In the genomic region with DNA sequence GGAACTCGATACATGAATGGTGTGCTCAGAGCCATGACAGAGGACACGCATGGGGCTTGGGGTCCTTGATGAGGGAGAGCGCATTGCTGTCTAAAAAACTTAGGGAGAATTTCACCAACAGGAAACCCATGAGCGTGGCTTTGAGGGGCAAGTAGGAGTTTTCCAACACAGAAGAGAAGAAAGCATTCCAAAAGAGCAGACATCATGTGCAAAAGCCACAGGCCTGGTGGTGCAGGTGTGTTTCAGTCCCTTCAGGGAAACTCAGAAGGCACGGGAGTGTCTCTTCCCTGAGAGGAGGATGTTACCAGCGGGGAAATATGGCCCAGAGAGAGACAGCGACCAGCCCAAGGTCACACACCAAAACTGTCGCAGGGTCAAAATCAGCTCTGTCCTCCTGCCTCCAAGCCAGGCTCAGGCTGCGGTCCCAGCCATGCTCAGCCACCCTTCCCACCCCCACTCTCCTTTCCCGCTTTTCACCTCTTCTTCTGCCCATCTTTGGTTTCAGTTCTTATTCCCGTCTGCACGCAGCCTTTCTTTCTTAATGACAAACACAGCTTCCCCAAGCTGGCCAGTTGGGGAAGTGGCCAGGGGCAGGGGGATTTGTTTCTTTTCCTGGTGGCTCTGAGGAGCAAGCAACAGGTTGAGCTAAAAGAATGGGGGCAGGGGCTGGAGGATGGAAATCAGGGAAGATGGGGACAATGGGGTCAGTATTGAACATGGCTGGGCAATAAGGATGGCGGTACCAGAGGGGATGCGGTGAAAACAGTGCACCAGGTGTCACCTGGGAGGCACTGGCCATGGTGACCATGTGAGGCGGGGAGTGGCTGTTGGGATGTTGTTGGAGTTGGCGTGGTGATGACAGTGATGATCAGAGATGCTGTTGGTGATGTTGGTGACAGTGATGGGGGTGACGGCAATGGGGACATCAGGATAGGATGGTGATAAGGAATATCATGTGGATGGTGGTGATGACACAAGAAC, we compare ENCODE assay signal across 9 cellular contexts. TPM values are rescaled to one million over a fixed set of nuclear protein-coding genes. Genes with fewer than 3 reads are reported as not detected.
DNase-seq lines count a peak whose midpoint lies in the region; ATAC-seq and TF ChIP-seq lines count a peak whose summit lies in the region.
"Had no signal": no experiment of that assay in that cellular context is flagged by ENCODE, and none has a peak within 500 bp of the region (broad histone marks: within the 10 kb centered on the region; RNA-seq: fewer than 3 reads in every experiment).

No MANE protein-coding gene starts in this region.

- H3K4me3 Mint-ChIP-seq in CD8-positive, alpha-beta T cell = peak overlapping the region; percentile 82
- H3K4me3 Mint-ChIP-seq in IgD-negative memory B cell = peak overlapping the region; percentile 91 to 100 (median 96)
- H3K4me3 Mint-ChIP-seq in activated T-helper 2 cell treated with anti-CD3 and anti-CD28 coated beads, Interferon-gamma antibody, Interleukin-2, Interleukin-4, amounts not matched to agents 10 μg/mL and 5 μg/mL and 100 μg/mL, durations not matched to agents 14 hours and 24 hours and 36 hours (ENCODE audit: low read depth) = peak overlapping the region; percentile 70
- peak overlapping the region; percentile 82 to 99 (median 96) for H3K4me3 Mint-ChIP-seq in naive thymus-derived CD4-positive, alpha-beta T cell

- no peaks in the 10 kb centered on the region for H3K27me3 ChIP-seq in CD8-positive, alpha-beta T cell (ENCODE audit: insufficient read depth, low read length)
- H3K27me3 ChIP-seq in naive thymus-derived CD4-positive, alpha-beta T cell (ENCODE audit: control insufficient read depth in 2 of 2, insufficient read depth in 2 of 2, low read length in 2 of 2) = no peaks in the 10 kb centered on the region
- no peaks in the 10 kb centered on the region for H3K27me3 ChIP-seq in mesendoderm (ENCODE audit: insufficient read depth, low read length, poor library complexity)

- H3K79me1 ChIP-seq in mesendoderm (ENCODE audit: low read length) = no peaks in the 10 kb centered on the region

- WGBS in mesendoderm (ENCODE audit: extremely low coverage, insufficient coverage, low lambda C conversion rate) = no CpG with 5 or more reads among the region's 17 CpGs

- H3K36me3 Mint-ChIP-seq in CD8-positive, alpha-beta T cell = peaks cover 61% of the 10 kb centered on the region
- H3K36me3 Mint-ChIP-seq in IgD-negative memory B cell = peaks cover 19% of the 10 kb centered on the region
- peaks cover 53% of the 10 kb centered on the region for H3K36me3 Mint-ChIP-seq in activated T-helper 2 cell treated with anti-CD3 and anti-CD28 coated beads, Interferon-gamma antibody, Interleukin-2, Interleukin-4, amounts not matched to agents 10 μg/mL and 5 μg/mL and 100 μg/mL, durations not matched to agents 14 hours and 24 hours and 36 hours (ENCODE audit: low read depth)
- peaks cover 0 to 48% (median 15%) of the 10 kb centered on the region in 5 donors for H3K36me3 Mint-ChIP-seq in naive thymus-derived CD4-positive, alpha-beta T cell

- no peak for ATAC-seq in CD8-positive, alpha-beta T cell
- ATAC-seq in naive thymus-derived CD4-positive, alpha-beta T cell = no peak
- no peak for ATAC-seq in GM19397 (IDR thresholded peaks at IDR 0.05; ENCODE audit: unreplicated experiment)

- no peak overlapping the region for H4K8ac ChIP-seq in mesendoderm (ENCODE audit: low read depth, low read length)

- no peak overlapping the region for H2AK5ac ChIP-seq in mesendoderm (ENCODE audit: low read length)

- H3K4ac ChIP-seq in mesendoderm (ENCODE audit: low read depth, low read length) = no peak overlapping the region

- no peak overlapping the region for H3K4me2 ChIP-seq in mesendoderm (ENCODE audit: low read length)

- peaks cover 99% of the 10 kb centered on the region for H3K4me1 Mint-ChIP-seq in CD8-positive, alpha-beta T cell (ENCODE audit: low read depth)
- peaks cover 66 to 91% (median 90%) of the 10 kb centered on the region in 3 donors for H3K4me1 Mint-ChIP-seq in IgD-negative memory B cell
- peaks cover 94% of the 10 kb centered on the region for H3K4me1 Mint-ChIP-seq in activated T-helper 2 cell treated with anti-CD3 and anti-CD28 coated beads, Interferon-gamma antibody, Interleukin-2, Interleukin-4, amounts not matched to agents 10 μg/mL and 5 μg/mL and 100 μg/mL, durations not matched to agents 14 hours and 24 hours and 36 hours (ENCODE audit: low read depth)
- peaks cover 70 to 100% (median 97%) of the 10 kb centered on the region in 7 donors for H3K4me1 Mint-ChIP-seq in naive thymus-derived CD4-positive, alpha-beta T cell

- no peak overlapping the region for H3K9ac ChIP-seq in mesendoderm (ENCODE audit: low read length)

- peaks cover 3% of the 10 kb centered on the region for H3K36me3 ChIP-seq in CD8-positive, alpha-beta T cell (ENCODE audit: insufficient read depth, low read length)
- H3K36me3 ChIP-seq in naive thymus-derived CD4-positive, alpha-beta T cell (ENCODE audit: control insufficient read depth in 2 of 3, insufficient read depth in 3 of 3, low read length in 3 of 3) = peaks cover 0 to 22% (median under 1%) of the 10 kb centered on the region in 3 experiments
- H3K36me3 ChIP-seq in mesendoderm (ENCODE audit: control insufficient read depth, insufficient read depth, low read length) = no peaks in the 10 kb centered on the region

- H3K9me3 Mint-ChIP-seq in CD8-positive, alpha-beta T cell = no peaks in the 10 kb centered on the region
- H3K9me3 Mint-ChIP-seq in IgD-negative memory B cell = no peaks in the 10 kb centered on the region
- no peaks in the 10 kb centered on the region for H3K9me3 Mint-ChIP-seq in activated T-helper 2 cell treated with anti-CD3 and anti-CD28 coated beads, Interferon-gamma antibody, Interleukin-2, Interleukin-4, amounts not matched to agents 10 μg/mL and 5 μg/mL and 100 μg/mL, durations not matched to agents 14 hours and 24 hours and 36 hours
- H3K9me3 Mint-ChIP-seq in naive thymus-derived CD4-positive, alpha-beta T cell = no peaks in the 10 kb centered on the region

- peak overlapping the region; percentile 31 for H3K4me3 ChIP-seq in CD8-positive, alpha-beta T cell (ENCODE audit: low read depth, low read length)
- H3K4me3 ChIP-seq in naive thymus-derived CD4-positive, alpha-beta T cell (ENCODE audit: low read length) = peak overlapping the region; percentile 50
- H3K4me3 ChIP-seq in mesendoderm (ENCODE audit: low read length) = no peak overlapping the region

- no peak overlapping the region for H3K23ac ChIP-seq in mesendoderm (ENCODE audit: low read length)

- no peaks in the 10 kb centered on the region for H3K9me3 ChIP-seq in CD8-positive, alpha-beta T cell (ENCODE audit: low read length)
- H3K9me3 ChIP-seq in naive thymus-derived CD4-positive, alpha-beta T cell (ENCODE audit: control insufficient read depth in 2 of 3, low read length in 3 of 3) = no peaks in the 10 kb centered on the region

- H4K5ac ChIP-seq in mesendoderm (ENCODE audit: low read length) = no peak overlapping the region

- peak overlapping the region; percentile 72 for H3K27ac ChIP-seq in CD8-positive, alpha-beta T cell (ENCODE audit: low read depth, low read length)
- peak overlapping the region; percentile 98 for H3K27ac ChIP-seq in naive thymus-derived CD4-positive, alpha-beta T cell (ENCODE audit: low read depth, low read length)
- no peak overlapping the region for H3K27ac ChIP-seq in mesendoderm (ENCODE audit: low read depth, low read length)

- no peak overlapping the region for H3K18ac ChIP-seq in mesendoderm (ENCODE audit: low read length)

- no peak overlapping the region for H3K56ac ChIP-seq in mesendoderm (ENCODE audit: low read length)

- H2BK15ac ChIP-seq in mesendoderm (replicated peaks; ENCODE audit: low read depth) = no peak overlapping the region

- no peak overlapping the region for H2BK120ac ChIP-seq in mesendoderm (ENCODE audit: low read depth, low read length)

- POLR2A ChIA-PET in CD8-positive, alpha-beta T cell (lab: Charles Lee) = interaction anchor here (0.6 to 15.1 kb wide), 4 partner anchors 10 to 28 kb away, joined by 3 to 326 read pairs (median 5); a partner anchor contains a TSS
- POLR2A ChIA-PET in naive thymus-derived CD4-positive, alpha-beta T cell (lab: Charles Lee) = interaction anchor here (31.3 to 42.4 kb wide), 2 partner anchors 8 to 9 kb away, joined by 1281 read pairs; a partner anchor contains a TSS

- no peak for DNase-seq in CD8-positive, alpha-beta T cell
- no peak for DNase-seq in activated T-helper 2 cell treated with anti-CD3 and anti-CD28 coated beads, Interferon-gamma antibody, Interleukin-2, Interleukin-4, amounts not matched to agents 10 μg/mL and 5 μg/mL and 100 μg/mL, durations not matched to agents 14 hours and 24 hours and 36 hours (ENCODE audit: low spot score)
- DNase-seq in naive thymus-derived CD4-positive, alpha-beta T cell = no peak
- no peak for DNase-seq in SKM-1 treated with dmso at 0.1 percent for 144 hours (lab: John Stamatoyannopoulos, UW; ENCODE audit: unreplicated experiment)
- no peak for DNase-seq in NCI-H1417 treated with DMSO at 0.1 percent for 48 hours (lab: John Stamatoyannopoulos, UW)
- no peak for DNase-seq in mesendoderm
- DNase-seq: NCI-H1048 had no signal

- peaks cover 98% of the 10 kb centered on the region for H3K4me1 ChIP-seq in CD8-positive, alpha-beta T cell (ENCODE audit: insufficient read depth, low read length)
- peaks cover 97 to 98% of the 10 kb centered on the region in 2 donors for H3K4me1 ChIP-seq in naive thymus-derived CD4-positive, alpha-beta T cell (ENCODE audit: control insufficient read depth in 2 of 2, insufficient read depth in 2 of 2, low read length in 2 of 2)
- no peaks in the 10 kb centered on the region for H3K4me1 ChIP-seq in mesendoderm (ENCODE audit: control insufficient read depth, low read depth, low read length)

- no peaks in the 10 kb centered on the region for H3K79me2 ChIP-seq in mesendoderm (ENCODE audit: control insufficient read depth, insufficient read depth, low read length)

- H3K27me3 Mint-ChIP-seq in CD8-positive, alpha-beta T cell (ENCODE audit: low read depth) = no peaks in the 10 kb centered on the region
- H3K27me3 Mint-ChIP-seq in IgD-negative memory B cell = no peaks in the 10 kb centered on the region
- H3K27me3 Mint-ChIP-seq in activated T-helper 2 cell treated with anti-CD3 and anti-CD28 coated beads, Interferon-gamma antibody, Interleukin-2, Interleukin-4, amounts not matched to agents 10 μg/mL and 5 μg/mL and 100 μg/mL, durations not matched to agents 14 hours and 24 hours and 36 hours (ENCODE audit: low read depth) = no peaks in the 10 kb centered on the region
- H3K27me3 Mint-ChIP-seq in naive thymus-derived CD4-positive, alpha-beta T cell = no peaks in the 10 kb centered on the region

- CTCF ChIA-PET in CD8-positive, alpha-beta T cell (lab: Charles Lee) = interaction anchor here (0.8 to 27.7 kb wide), 5 partner anchors 10 to 54 kb away, joined by 3 to 338 read pairs (median 10); a partner anchor contains a TSS
- CTCF ChIA-PET in naive thymus-derived CD4-positive, alpha-beta T cell (lab: Charles Lee) = interaction anchor here (0.9 to 12.1 kb wide), 5 partner anchors 10 to 32 kb away, joined by 3 to 133 read pairs (median 17); a partner anchor contains a TSS

- TF ChIP-seq CTCF in CD8-positive, alpha-beta T cell (IDR thresholded peaks at IDR 0.05) = no peak

- H2BK5ac ChIP-seq in mesendoderm (ENCODE audit: low read length) = no peak overlapping the region

- peak overlapping the region; percentile 99 for H3K27ac Mint-ChIP-seq in CD8-positive, alpha-beta T cell
- peak overlapping the region; percentile 92 to 98 (median 97) for H3K27ac Mint-ChIP-seq in IgD-negative memory B cell
- peak overlapping the region; percentile 96 for H3K27ac Mint-ChIP-seq in activated T-helper 2 cell treated with anti-CD3 and anti-CD28 coated beads, Interferon-gamma antibody, Interleukin-2, Interleukin-4, amounts not matched to agents 10 μg/mL and 5 μg/mL and 100 μg/mL, durations not matched to agents 14 hours and 24 hours and 36 hours
- peak overlapping the region; percentile 90 to 100 (median 97) for H3K27ac Mint-ChIP-seq in naive thymus-derived CD4-positive, alpha-beta T cell

- intact Hi-C loops in CD8-positive, alpha-beta T cell (cut with DNase I, micrococcal nuclease) = no loop called here
- intact Hi-C loops in activated T-helper 2 cell treated with anti-CD3 and anti-CD28 coated beads, Interferon-gamma antibody, Interleukin-2, Interleukin-4, amounts not matched to agents 10 μg/mL and 5 μg/mL and 100 μg/mL, durations not matched to agents 14 hours and 24 hours and 36 hours (cut with micrococcal nuclease) = loop anchor here (2.0 kb wide), 1 partner anchor 15 kb away; no protein-coding TSS in a partner anchor
- intact Hi-C loops in naive thymus-derived CD4-positive, alpha-beta T cell (cut with micrococcal nuclease) = loop anchor here in 1 of 2 donors (10.0 kb wide), 2 partner anchors 317 to 1187 kb away; a partner anchor contains a TSS

RNA-seq across cellular contexts. Expression of a gene that starts 10.3 kb away (rescaled TPM):
- total RNA-seq in CD8-positive, alpha-beta T cell = 100 to 1,000 TPM; 629 to 653 TPM
- 1,002 TPM for polyA plus RNA-seq in IgD-negative memory B cell
- 184 and 189 TPM in 2 replicates for total RNA-seq in activated T-helper 2 cell treated with anti-CD3 and anti-CD28 coated beads, Interferon-gamma antibody, Interleukin-2, Interleukin-4, amounts not matched to agents 10 μg/mL and 5 μg/mL and 100 μg/mL, durations not matched to agents 14 hours and 24 hours and 36 hours
- total RNA-seq in naive thymus-derived CD4-positive, alpha-beta T cell = 100 to 1,000 TPM; 464 to 783 (median 647) TPM
- polyA plus RNA-seq in naive thymus-derived CD4-positive, alpha-beta T cell = 100 to 1,000 TPM; 551 to 556 TPM
- polyA plus RNA-seq in mesendoderm (2013, experiment 1 of 2) = 0.70 TPM
- 0.64 TPM for polyA plus RNA-seq in mesendoderm (2013, experiment 2 of 2)

RNA-seq across cellular contexts. Expression of a gene that starts 23.9 kb away (rescaled TPM):
- 1 to 10 TPM; 6.6 to 7.4 TPM for total RNA-seq in CD8-positive, alpha-beta T cell
- not detected for polyA plus RNA-seq in IgD-negative memory B cell
- total RNA-seq in activated T-helper 2 cell treated with anti-CD3 and anti-CD28 coated beads, Interferon-gamma antibody, Interleukin-2, Interleukin-4, amounts not matched to agents 10 μg/mL and 5 μg/mL and 100 μg/mL, durations not matched to agents 14 hours and 24 hours and 36 hours = 0.21 and 0.44 TPM in 2 replicates
- total RNA-seq in naive thymus-derived CD4-positive, alpha-beta T cell = 1 to 10 TPM in 2 of 5 experiments, under 1 TPM in 3; 0.08 to 3.6 (median 0.22) TPM
- polyA plus RNA-seq in naive thymus-derived CD4-positive, alpha-beta T cell = not detected
- polyA plus RNA-seq in mesendoderm (2013, experiment 1 of 2) = 0.07 TPM
- 0.08 TPM for polyA plus RNA-seq in mesendoderm (2013, experiment 2 of 2)
